ENCODE assay signal across 1 cellular context in genomic region chr6:167827588-167828324, GRCh38.
A peak's percentile ranks its signal among the peaks of the same experiment; 100 is the strongest.
TF ChIP-seq lines count a peak whose summit lies in the region.

No MANE protein-coding gene starts in this region.

TF ChIP-seq in HEK293, 187 proteins besides CTCF, POLR2A, EP300 and RAD21 (continued from another document and continues in another):
- no peak for TF ChIP-seq ZNF148 (tag by site-specific recombination; IDR thresholded peaks at IDR 0.05; ENCODE audit: borderline replicate concordance)
- no peak for TF ChIP-seq ZNF626 (tag by site-specific recombination; IDR thresholded peaks at IDR 0.05)
- TF ChIP-seq SCRT2 (tag by site-specific recombination; IDR thresholded peaks at IDR 0.05), result no peak
- TF ChIP-seq ZNF324 (tag by site-specific recombination; IDR thresholded peaks at IDR 0.05), result no peak
- TF ChIP-seq KLF8 (tag by site-specific recombination; IDR thresholded peaks at IDR 0.05), result peak; percentile 25; the same call in 1 of the 2 replicates
- no peak for TF ChIP-seq ZFP3 (tag by site-specific recombination; IDR thresholded peaks at IDR 0.05; ENCODE audit: low read depth)
- no peak for TF ChIP-seq SALL2 (tag by site-specific recombination; IDR thresholded peaks at IDR 0.05; ENCODE audit: borderline replicate concordance)
- TF ChIP-seq ZNF239 (tag by site-specific recombination; IDR thresholded peaks at IDR 0.05), result no peak
- TF ChIP-seq ZNF623 (tag by site-specific recombination; IDR thresholded peaks at IDR 0.05), result no peak
- no peak for TF ChIP-seq ZNF48 (tag by site-specific recombination; IDR thresholded peaks at IDR 0.05)
- no peak for TF ChIP-seq HOXD13 (CRISPR knock-in tag; IDR thresholded peaks at IDR 0.05; ENCODE audit: borderline replicate concordance)
- TF ChIP-seq ZNF501 (tag by site-specific recombination; IDR thresholded peaks at IDR 0.05), result no peak
- no peak for TF ChIP-seq ZNF211 (tag by site-specific recombination; IDR thresholded peaks at IDR 0.05; ENCODE audit: low read depth)
- no peak; the same call in 1 of the 2 replicates for TF ChIP-seq HIC1 (tag by site-specific recombination; IDR thresholded peaks at IDR 0.05)
- TF ChIP-seq ZNF701 (tag by site-specific recombination; IDR thresholded peaks at IDR 0.05), result no peak
- no peak for TF ChIP-seq ZNF37A (tag by site-specific recombination; IDR thresholded peaks at IDR 0.05)
- no peak for TF ChIP-seq WT1 (tag by site-specific recombination; IDR thresholded peaks at IDR 0.05)
- TF ChIP-seq ZNF785 (tag by site-specific recombination; IDR thresholded peaks at IDR 0.05), result no peak
- no peak for TF ChIP-seq ZNF423 (tag by site-specific recombination; IDR thresholded peaks at IDR 0.05)
- TF ChIP-seq ZBTB21 (tag by site-specific recombination; IDR thresholded peaks at IDR 0.05), result no peak
- TF ChIP-seq ZNF223 (tag by site-specific recombination; IDR thresholded peaks at IDR 0.05), result peak; percentile 44; the same call in 1 of the 2 replicates
- TF ChIP-seq ZNF354C (tag by site-specific recombination; IDR thresholded peaks at IDR 0.05; ENCODE audit: borderline replicate concordance, low read depth), result no peak
- TF ChIP-seq ZNF214 (tag by site-specific recombination; IDR thresholded peaks at IDR 0.05; ENCODE audit: borderline replicate concordance), result no peak
- no peak for TF ChIP-seq HOXA7 (CRISPR knock-in tag; IDR thresholded peaks at IDR 0.05; ENCODE audit: borderline replicate concordance)
- peak; percentile 84 for TF ChIP-seq ZNF335 (tag by site-specific recombination; conservative IDR thresholded peaks at IDR 0.05)
- TF ChIP-seq ZBTB7A (tag by site-specific recombination; IDR thresholded peaks at IDR 0.05; ENCODE audit: low read depth), result no peak
- no peak for TF ChIP-seq ZNF792 (tag by site-specific recombination; IDR thresholded peaks at IDR 0.05)
- no peak for TF ChIP-seq ZNF24 (tag by site-specific recombination; IDR thresholded peaks at IDR 0.05)
- no peak for TF ChIP-seq ZNF488 (tag by site-specific recombination; IDR thresholded peaks at IDR 0.05)
- TF ChIP-seq ZNF280D (tag by site-specific recombination; IDR thresholded peaks at IDR 0.05), result no peak
- no peak for TF ChIP-seq ZFHX2 (tag by site-specific recombination; conservative IDR thresholded peaks at IDR 0.05)
- no peak for TF ChIP-seq ZNF155 (tag by site-specific recombination; IDR thresholded peaks at IDR 0.05)
- TF ChIP-seq ZSCAN18 (tag by site-specific recombination; IDR thresholded peaks at IDR 0.05), result no peak
- TF ChIP-seq MYNN (tag by site-specific recombination; IDR thresholded peaks at IDR 0.05; ENCODE audit: borderline replicate concordance), result no peak
- TF ChIP-seq OSR2 (tag by site-specific recombination; IDR thresholded peaks at IDR 0.05), result no peak
- no peak for TF ChIP-seq ATF2 (tag by site-specific recombination; IDR thresholded peaks at IDR 0.05; ENCODE audit: low read depth)
- no peak for TF ChIP-seq ZNF704 (tag by site-specific recombination; IDR thresholded peaks at IDR 0.05)
- no peak for TF ChIP-seq ZNF776 (tag by site-specific recombination; IDR thresholded peaks at IDR 0.05; ENCODE audit: borderline replicate concordance)
- no peak for TF ChIP-seq ZNF768 (tag by site-specific recombination; IDR thresholded peaks at IDR 0.05)
- TF ChIP-seq ZNF184 (tag by site-specific recombination; IDR thresholded peaks at IDR 0.05), result no peak
- TF ChIP-seq ZNF362 (tag by site-specific recombination; IDR thresholded peaks at IDR 0.05), result no peak
- no peak for TF ChIP-seq ZNF18 (tag by site-specific recombination; IDR thresholded peaks at IDR 0.05)
- no peak for TF ChIP-seq ZBTB44 (tag by site-specific recombination; IDR thresholded peaks at IDR 0.05)
- no peak for TF ChIP-seq REPIN1 (tag by site-specific recombination; IDR thresholded peaks at IDR 0.05; ENCODE audit: low read depth)
- TF ChIP-seq ZNF292 (tag by site-specific recombination; IDR thresholded peaks at IDR 0.05; ENCODE audit: borderline replicate concordance, low read depth), result no peak
- TF ChIP-seq KLF1 (tag by site-specific recombination; IDR thresholded peaks at IDR 0.05), result no peak
- TF ChIP-seq ZBTB17 (tag by site-specific recombination; IDR thresholded peaks at IDR 0.05), result no peak
- TF ChIP-seq ZNF350 (tag by site-specific recombination; IDR thresholded peaks at IDR 0.05), result no peak
- no peak for TF ChIP-seq PRDM1 (tag by site-specific recombination; IDR thresholded peaks at IDR 0.05)
- peak; percentile 46 for TF ChIP-seq SP2 (tag by site-specific recombination; IDR thresholded peaks at IDR 0.05)
- no peak for TF ChIP-seq ZNF221 (tag by site-specific recombination; IDR thresholded peaks at IDR 0.05; ENCODE audit: borderline replicate concordance)
